15 cellular contexts compared by ENCODE assay signal in genomic region chr6:1062786-1063545, GRCh38.
A peak's percentile ranks its signal among the peaks of the same experiment; 100 is the strongest.
DNase-seq lines count a peak whose midpoint lies in the region; ATAC-seq and TF ChIP-seq lines count a peak whose summit lies in the region.
"Had no signal": no experiment of that assay in that cellular context is flagged by ENCODE, and none has a peak within 500 bp of the region (broad histone marks: within the 10 kb centered on the region; RNA-seq: fewer than 3 reads in every experiment).

No MANE protein-coding gene starts in this region.

- H3K79me2 ChIP-seq in OCI-LY1 (ENCODE audit: insufficient read depth, low read length) (no peaks in the 10 kb centered on the region), fibroblast of lung (ENCODE audit: control insufficient read depth, insufficient read depth, low read length) (no peaks in the 10 kb centered on the region)

- in situ Hi-C loops in GM13976 (cut with MboI; ENCODE audit: low sequenced_read_pairs, unreplicated experiment), result no loop called here

- H4K20me1 ChIP-seq in OCI-LY1 (ENCODE audit: insufficient read depth, low read length) (no peaks in the 10 kb centered on the region), fibroblast of lung (ENCODE audit: control insufficient read depth, extremely low read depth, insufficient read depth, low read length) (no peaks in the 10 kb centered on the region)

- DNase-seq in AG08395 (ENCODE audit: low spot score) (peak; percentile 11), GM13976 (ENCODE audit: low spot score) (no peak), fibroblast of lung (ENCODE audit: low read depth in 2 of 2) (no peak), caudate nucleus (lab: John Stamatoyannopoulos, UW) (no peak), NCI-H345 treated with DMSO at 0.1 percent for 48 hours (lab: John Stamatoyannopoulos, UW; ENCODE audit: unreplicated experiment) (no peak)
- DNase-seq: activated CD4-positive, CD25-positive, alpha-beta regulatory T cell treated with anti-CD3 and anti-CD28 coated beads, Interleukin-2, amount 50 U/mL, for 72 hours; activated CD8-positive, alpha-beta memory T cell treated with anti-CD3 and anti-CD28 coated beads, Interleukin-2, amount 50 U/mL, for 4 hours; activated naive CD4-positive, alpha-beta T cell; Caco-2 had no signal

- no peaks in the 10 kb centered on the region; the same call in 1 of the 2 replicates for H3K27me3 ChIP-seq in OCI-LY1 (ENCODE audit: insufficient read depth, low read length)
- H3K27me3 ChIP-seq in fibroblast of lung (ENCODE audit: control insufficient read depth, insufficient read depth, low read length), result no peaks in the 10 kb centered on the region
- H3K27me3 ChIP-seq: foreskin keratinocyte had no signal

- no peak overlapping the region for H3K9ac ChIP-seq in OCI-LY1 (ENCODE audit: low read length)
- H3K9ac ChIP-seq in fibroblast of lung (ENCODE audit: insufficient read depth, low read length), result no peak overlapping the region

- H3K4me2 ChIP-seq in OCI-LY1 (ENCODE audit: low read length) (no peak overlapping the region), fibroblast of lung (ENCODE audit: extremely low read depth, insufficient read depth, low read length) (peak overlapping the region; percentile 13)

- H3K36me3 ChIP-seq in OCI-LY1 (ENCODE audit: insufficient read depth, low read length), result no peaks in the 10 kb centered on the region
- no peaks in the 10 kb centered on the region for H3K36me3 ChIP-seq in fibroblast of lung (ENCODE audit: control insufficient read depth, insufficient read depth, low read length)
- H3K36me3 ChIP-seq: thoracic aorta had no signal

- H3K9me3 ChIP-seq in OCI-LY1 (ENCODE audit: low read length), result no peaks in the 10 kb centered on the region
- no peaks in the 10 kb centered on the region for H3K9me3 ChIP-seq in fibroblast of lung (ENCODE audit: control insufficient read depth, insufficient read depth, low read depth, low read length)
- H3K9me3 ChIP-seq: Caco-2, thoracic aorta had no signal

- ATAC-seq in HG03565 (IDR thresholded peaks at IDR 0.05; ENCODE audit: unreplicated experiment), result no peak
- no peak for ATAC-seq in HG03571 (IDR thresholded peaks at IDR 0.05; ENCODE audit: unreplicated experiment)

- H3F3A ChIP-seq in OCI-LY1 (ENCODE audit: insufficient read depth, low read length), result no peaks in the 10 kb centered on the region

- no peaks in the 10 kb centered on the region for H3K9me2 ChIP-seq in OCI-LY1 (ENCODE audit: low read depth, low read length)

- peak; percentile 12 for TF ChIP-seq CTCF in GM13976 (IDR thresholded peaks at IDR 0.05; ENCODE audit: borderline replicate concordance, control extremely low read depth, extremely low read depth, insufficient read depth, missing control alignments)
- peak; percentile 19; the same call in 1 of the 2 replicates for TF ChIP-seq CTCF in OCI-LY1 (IDR thresholded peaks at IDR 0.05; ENCODE audit: low read length)
- TF ChIP-seq CTCF in fibroblast of lung (conservative IDR thresholded peaks at IDR 0.05 in 1 of 2, IDR thresholded peaks at IDR 0.05 in 1 of 2; ENCODE audit: low read depth in 1 of 2, low read length in 2 of 2), result no peak

- H2AFZ ChIP-seq in OCI-LY1 (ENCODE audit: low read length), result no peak overlapping the region
- no peak overlapping the region for H2AFZ ChIP-seq in fibroblast of lung (ENCODE audit: low read length)

- H3K27ac ChIP-seq in OCI-LY1 (ENCODE audit: low read depth, low read length, poor library complexity, severe bottlenecking) (no peak overlapping the region), fibroblast of lung (ENCODE audit: insufficient read depth, low read length) (no peak overlapping the region), caudate nucleus (ENCODE audit: low read depth, low read length) (no peak overlapping the region)
- H3K27ac ChIP-seq: foreskin keratinocyte, thoracic aorta had no signal

- no peak overlapping the region for H3K4me3 ChIP-seq in OCI-LY1 (ENCODE audit: low read depth, low read length, poor library complexity, severe bottlenecking)
- no peak overlapping the region for H3K4me3 ChIP-seq in fibroblast of lung (replicated peaks in 1 of 4; ENCODE audit: control extremely low read depth in 1 of 4, insufficient read depth in 1 of 4, low read depth in 3 of 4, low read length in 4 of 4)
- H3K4me3 ChIP-seq: lung, thoracic aorta had no signal

- no peaks in the 10 kb centered on the region for H3K4me1 ChIP-seq in OCI-LY1 (ENCODE audit: insufficient read depth, low read length, severe bottlenecking)
- no peaks in the 10 kb centered on the region for H3K4me1 ChIP-seq in fibroblast of lung (ENCODE audit: control insufficient read depth, extremely low read depth, insufficient read depth, low read length)
- H3K4me1 ChIP-seq: foreskin keratinocyte had no signal

Comparison
In these comparisons a context has a peak if more than half of its experiments do, and no peak if none do; other contexts are left out.
1. CTCF ChIP-seq: peak in GM13976 (single experiment) and OCI-LY1 (single experiment); none in fibroblast of lung (0 of 2).